Comparison of ENCODE assay signal across 8 cellular contexts in genomic region chr9:97990259-97990658, GRCh38. TPM values are rescaled to one million over a fixed set of nuclear protein-coding genes. Genes with fewer than 3 reads are reported as not detected.
A peak's percentile ranks its signal among the peaks of the same experiment; 100 is the strongest.
DNase-seq lines count a peak whose midpoint lies in the region; ATAC-seq and TF ChIP-seq lines count a peak whose summit lies in the region.

No MANE protein-coding gene starts in this region.

- peak; percentile 42 for DNase-seq in AG04450 (ENCODE audit: low read depth, low spot score)
- peak; percentile 18 for DNase-seq in GM23338 (ENCODE audit: low spot score)
- DNase-seq in WTC11 (ENCODE audit: low spot score): no peak
- DNase-seq in hepatocyte (ENCODE audit: low spot score): peak; percentile 55
- no peak for DNase-seq in GOT3 (lab: John Stamatoyannopoulos, UW)

- POLR2A ChIA-PET in AG04450 (lab: Yijun Ruan, JAX) (interaction anchor here (1.5 kb wide), 1 partner anchor 68 kb away, joined by 3 read pairs; the partner anchor contains the start of gene TRMO), WTC11 (lab: Charles Lee) (no interaction called here)

- H3K36me3 ChIP-seq in GM23338 (ENCODE audit: insufficient read depth) (no peaks in the 10 kb centered on the region; the same call in 1 of the 2 replicates), hepatocyte (replicated peaks; ENCODE audit: insufficient read depth, low read depth) (no peaks in the 10 kb centered on the region)

- H4K20me1 ChIP-seq in GM23338 (replicated peaks; ENCODE audit: insufficient read depth): peaks cover 71% of the 10 kb centered on the region
- H4K20me1 ChIP-seq in hepatocyte (ENCODE audit: insufficient read depth, poor library complexity, severe bottlenecking): peaks cover 72% of the 10 kb centered on the region

- CTCF ChIA-PET in AG04450 (lab: Charles Lee) (interaction anchor here (3.4 kb wide), 1 partner anchor 67 kb away, joined by 17 read pairs; the partner anchor contains the start of gene TRMO), WTC11 (lab: Charles Lee) (interaction anchor here (1.6 kb wide), 1 partner anchor 45 kb away, joined by 3 read pairs; no protein-coding TSS in a partner anchor)

- no peak overlapping the region for H3K4me2 ChIP-seq in GM23338
- H3K4me2 ChIP-seq in hepatocyte: no peak overlapping the region

- H3F3A ChIP-seq in GM23338 (replicated peaks; ENCODE audit: low read depth): no peaks in the 10 kb centered on the region

- ATAC-seq in GM23338 (peak; percentile 35; the same call in 1 of the 3 replicates), WTC11 (peak; percentile 70; the same call in 1 of the 2 replicates), GM21423 (IDR thresholded peaks at IDR 0.05; ENCODE audit: unreplicated experiment) (no peak), GM21515 (IDR thresholded peaks at IDR 0.05; ENCODE audit: unreplicated experiment) (no peak), GM18909 (IDR thresholded peaks at IDR 0.05; ENCODE audit: poor library complexity, unreplicated experiment) (no peak)

- peaks cover 1% of the 10 kb centered on the region; the same call in 1 of the 2 replicates for H3K9me3 ChIP-seq in AG04450 (ENCODE audit: control insufficient read depth, insufficient read depth, low read length)
- H3K9me3 ChIP-seq in hepatocyte (ENCODE audit: low read depth): no peaks in the 10 kb centered on the region

- H3K4me1 Mint-ChIP-seq in GM23338 (peaks cover 17% of the 10 kb centered on the region), WTC11 (peaks cover 40% of the 10 kb centered on the region)

- H2AFZ ChIP-seq in GM23338 (no peak overlapping the region), hepatocyte (no peak overlapping the region)

- H3K79me2 ChIP-seq in GM23338 (replicated peaks; ENCODE audit: insufficient read depth): peaks cover 99% of the 10 kb centered on the region
- H3K79me2 ChIP-seq in hepatocyte: peaks cover 100% of the 10 kb centered on the region

- H3K27ac Mint-ChIP-seq in GM23338 (no peak overlapping the region), WTC11 (no peak overlapping the region)

- H3K36me3 Mint-ChIP-seq in GM23338 (ENCODE audit: low read depth): peaks cover 12% of the 10 kb centered on the region; the same call in 2 of the 3 replicates
- peaks cover 4% of the 10 kb centered on the region for H3K36me3 Mint-ChIP-seq in WTC11

- H3K27me3 Mint-ChIP-seq in GM23338 (ENCODE audit: insufficient read depth, low read depth, poor library complexity) (peaks cover 16% of the 10 kb centered on the region), WTC11 (ENCODE audit: low read depth) (peaks cover 19% of the 10 kb centered on the region)

- H3K4me3 Mint-ChIP-seq in GM23338 (no peak overlapping the region), WTC11 (no peak overlapping the region)

- H3K27ac ChIP-seq in AG04450 (ENCODE audit: low read depth, low read length) (peak overlapping the region; percentile 43), GM23338 (ENCODE audit: low read depth) (no peak overlapping the region), hepatocyte (peak overlapping the region; percentile 4)

- H3K9me2 ChIP-seq in GM23338 (ENCODE audit: insufficient read depth): no peaks in the 10 kb centered on the region
- no peaks in the 10 kb centered on the region for H3K9me2 ChIP-seq in hepatocyte (replicated peaks; ENCODE audit: insufficient read depth)

- WGBS in hepatocyte (ENCODE audit: low lambda C conversion rate, missing lambda C conversion rate): 50% methylated on average over 2 of the region's 2 CpGs

- TF ChIP-seq CTCF in AG04450 (IDR thresholded peaks at IDR 0.05; ENCODE audit: low read depth, low read length) (peak; percentile 56), GM23338 (conservative IDR thresholded peaks at IDR 0.05; ENCODE audit: low read depth in 2 of 2) (no peak), WTC11 (IDR thresholded peaks at IDR 0.05) (no peak), hepatocyte (IDR thresholded peaks at IDR 0.05; ENCODE audit: poor library complexity) (no peak)

- H3K27me3 ChIP-seq in AG04450 (ENCODE audit: control insufficient read depth, insufficient read depth, low read length) (no peaks in the 10 kb centered on the region), GM23338 (ENCODE audit: insufficient read depth) (peaks cover 22% of the 10 kb centered on the region), hepatocyte (no peaks in the 10 kb centered on the region)

- peaks cover 20% of the 10 kb centered on the region; the same call in 1 of the 2 replicates for H3K4me1 ChIP-seq in GM23338 (ENCODE audit: insufficient read depth)
- peaks cover 21% of the 10 kb centered on the region for H3K4me1 ChIP-seq in hepatocyte (ENCODE audit: insufficient read depth)

- H3K4me3 ChIP-seq in AG04450 (ENCODE audit: low read depth, low read length) (no peak overlapping the region), GM23338 (no peak overlapping the region), hepatocyte (no peak overlapping the region)

- H3K9me3 Mint-ChIP-seq in GM23338 (peaks cover 3% of the 10 kb centered on the region; the same call in 1 of the 3 replicates), WTC11 (no peaks in the 10 kb centered on the region)

TF ChIP-seq in WTC11, 78 proteins besides CTCF, POLR2A, EP300 and RAD21 (continues in another document):
- TF ChIP-seq ELF4 (CRISPR knock-in tag; IDR thresholded peaks at IDR 0.05; ENCODE audit: low read depth) (no peak), ATF1 (CRISPR knock-in tag; IDR thresholded peaks at IDR 0.05) (no peak), AR (CRISPR knock-in tag; IDR thresholded peaks at IDR 0.05) (no peak), NFE2L1 (CRISPR knock-in tag; IDR thresholded peaks at IDR 0.05) (no peak), ZBTB21 (CRISPR knock-in tag; IDR thresholded peaks at IDR 0.05; ENCODE audit: borderline replicate concordance) (no peak), CDX4 (CRISPR knock-in tag; IDR thresholded peaks at IDR 0.05; ENCODE audit: borderline replicate concordance) (no peak), TEAD1 (CRISPR knock-in tag; IDR thresholded peaks at IDR 0.05) (no peak), MLX (CRISPR knock-in tag; IDR thresholded peaks at IDR 0.05) (no peak), MAX (CRISPR knock-in tag; IDR thresholded peaks at IDR 0.05) (no peak), ZNF671 (CRISPR knock-in tag; IDR thresholded peaks at IDR 0.05) (no peak), RORB (CRISPR knock-in tag; IDR thresholded peaks at IDR 0.05) (no peak), NFATC4 (CRISPR knock-in tag; IDR thresholded peaks at IDR 0.05) (no peak), USF2 (CRISPR knock-in tag; IDR thresholded peaks at IDR 0.05) (no peak)

RNA-seq across cellular contexts. Expression of gene ANP32B, which starts 7.1 kb away (rescaled TPM):
- polyA plus RNA-seq in AG04450 (2011; rRNA removed) (53.3 and 59.0 TPM in 2 replicates), GM23338 (2016; fragmentation: Nextera tagmentation; extraction: Ambion mirVana) (114 and 117 TPM in 2 replicates), hepatocyte (64.3 and 75.3 TPM in 2 replicates)
- polyA minus RNA-seq in AG04450 (2011; rRNA and poly(A)+ RNA removed): 19.4 and 30.6 TPM in 2 replicates
- 13.1 and 21.0 TPM in 2 replicates for total RNA-seq in GM23338 (2014; rRNA removed; shearing (Covaris generic))
- total RNA-seq in WTC11 (2021) (149 to 156 TPM (median 150 TPM) in 3 replicates), hepatocyte (15.4 and 18.5 TPM in 2 replicates)

RNA-seq across cellular contexts. Expression of gene HEMGN, which starts 52.3 kb away (rescaled TPM):
- polyA plus RNA-seq in AG04450 (2011; rRNA removed) (not detected in 2 replicates), GM23338 (2016; fragmentation: Nextera tagmentation; extraction: Ambion mirVana) (not detected in 2 replicates), hepatocyte (not detected in 2 replicates)
- polyA minus RNA-seq in AG04450 (2011; rRNA and poly(A)+ RNA removed): not detected in 2 replicates
- total RNA-seq in GM23338 (2014; rRNA removed; shearing (Covaris generic)): not detected in 2 replicates
- total RNA-seq in WTC11 (2021) (0.11 to 0.14 TPM (median 0.11 TPM) in 3 replicates), hepatocyte (not detected in 2 replicates)

Comparison
In these comparisons a context has a peak if more than half of its experiments do, and no peak if none do; other contexts are left out.
1. DNase-seq: peak in AG04450 (single experiment), GM23338 (single experiment) and hepatocyte (single experiment); none in WTC11 (single experiment) and GOT3 (single experiment).
2. ATAC-seq: peak in GM23338 (single experiment) and WTC11 (single experiment); none in GM21423 (single experiment), GM21515 (single experiment) and GM18909 (single experiment).